ENCODE assay signal across 15 cellular contexts in the genomic region with DNA sequence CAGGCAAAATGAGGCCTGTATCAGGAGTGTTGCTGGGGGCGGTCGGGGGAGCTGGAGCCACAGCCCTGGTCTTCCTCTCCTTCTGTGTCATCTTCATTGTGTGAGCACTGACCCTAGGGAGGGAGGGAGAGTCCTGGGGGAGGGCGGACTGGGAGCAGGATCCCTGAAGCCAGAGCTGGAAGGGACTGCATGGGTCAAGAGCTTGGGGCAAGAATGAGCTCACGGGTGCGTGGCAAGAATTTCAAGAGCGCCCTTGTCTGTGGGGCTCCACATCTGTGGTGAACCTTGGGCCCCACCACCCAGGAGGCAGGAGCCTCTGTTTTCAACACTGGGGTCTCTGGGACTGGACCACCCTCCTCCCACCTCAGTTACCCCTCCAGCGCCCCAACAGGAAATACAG. TPM values are rescaled to one million over a fixed set of nuclear protein-coding genes. Genes with fewer than 3 reads are reported as not detected.
DNase-seq lines count a peak whose midpoint lies in the region; ATAC-seq and TF ChIP-seq lines count a peak whose summit lies in the region.
"Had no signal": no experiment of that assay in that cellular context is flagged by ENCODE, and none has a peak within 500 bp of the region (broad histone marks: within the 10 kb centered on the region; RNA-seq: fewer than 3 reads in every experiment).

No MANE protein-coding gene starts in this region.

- no peak for DNase-seq in natural killer cell
- DNase-seq in natural killer cell treated with Interleukin-12 subunit alpha and Interleukin-12 subunit beta and Interleukin-15 and Interleukin-18, amount 100 ng/mL, for 72 hours (ENCODE audit: low spot score): no peak
- peak; percentile 38 for DNase-seq in ecto neural progenitor cell (ENCODE audit: low spot score)
- DNase-seq in mesenteric fat pad (ENCODE audit: low spot score): peak; percentile 68
- no peak for DNase-seq in SHP77 (lab: John Stamatoyannopoulos, UW)
- no peak for DNase-seq in COLO829 (ENCODE audit: low spot score)
- DNase-seq: Caco-2; CD8-positive, alpha-beta T cell; DMS53; GF-D8; HCEC 1CT; HFFc6 had no signal

- intact Hi-C loops in natural killer cell (cut with micrococcal nuclease): loop anchor here (5.0 kb wide), 1 partner anchor 34 kb away; no protein-coding TSS in a partner anchor

- peaks cover 10% of the 10 kb centered on the region for H3K36me3 Mint-ChIP-seq in natural killer cell
- peaks cover 21% of the 10 kb centered on the region for H3K36me3 Mint-ChIP-seq in natural killer cell treated with Interleukin-12 subunit alpha and Interleukin-12 subunit beta and Interleukin-15 and Interleukin-18, amount 100 ng/mL, for 72 hours
- H3K36me3 Mint-ChIP-seq: CD8-positive, alpha-beta T cell had no signal

- H3K4me3 Mint-ChIP-seq in natural killer cell: peak overlapping the region; percentile 85
- no peak overlapping the region for H3K4me3 Mint-ChIP-seq in natural killer cell treated with Interleukin-12 subunit alpha and Interleukin-12 subunit beta and Interleukin-15 and Interleukin-18, amount 100 ng/mL, for 72 hours
- H3K4me3 Mint-ChIP-seq: B cell; CD8-positive, alpha-beta T cell; HFFc6 had no signal

- H3K4me1 Mint-ChIP-seq in natural killer cell: peaks cover 80 to 97% of the 10 kb centered on the region in 2 donors
- peaks cover 64 to 67% of the 10 kb centered on the region in 2 donors for H3K4me1 Mint-ChIP-seq in natural killer cell treated with Interleukin-12 subunit alpha and Interleukin-12 subunit beta and Interleukin-15 and Interleukin-18, amount 100 ng/mL, for 72 hours (ENCODE audit: low read depth in 2 of 2)

- peak overlapping the region; percentile 93 to 94 for H3K27ac Mint-ChIP-seq in natural killer cell
- H3K27ac Mint-ChIP-seq in natural killer cell treated with Interleukin-12 subunit alpha and Interleukin-12 subunit beta and Interleukin-15 and Interleukin-18, amount 100 ng/mL, for 72 hours: peak overlapping the region in 1 of 2 donors; percentile 64
- H3K27ac Mint-ChIP-seq: B cell, HFFc6 had no signal

- no peaks in the 10 kb centered on the region for H3K9me3 Mint-ChIP-seq in natural killer cell
- H3K9me3 Mint-ChIP-seq in natural killer cell treated with Interleukin-12 subunit alpha and Interleukin-12 subunit beta and Interleukin-15 and Interleukin-18, amount 100 ng/mL, for 72 hours: no peaks in the 10 kb centered on the region
- H3K9me3 Mint-ChIP-seq: CD8-positive, alpha-beta T cell had no signal

- H3K27me3 Mint-ChIP-seq in natural killer cell (ENCODE audit: low read depth in 2 of 2): no peaks in the 10 kb centered on the region
- H3K27me3 Mint-ChIP-seq in natural killer cell treated with Interleukin-12 subunit alpha and Interleukin-12 subunit beta and Interleukin-15 and Interleukin-18, amount 100 ng/mL, for 72 hours: no peaks in the 10 kb centered on the region

- TF ChIP-seq CTCF in natural killer cell (IDR thresholded peaks at IDR 0.05): no peak

- ATAC-seq in natural killer cell (no peak), GM18867 (IDR thresholded peaks at IDR 0.05; ENCODE audit: unreplicated experiment) (no peak)
- no peak for ATAC-seq in natural killer cell treated with Interleukin-12 subunit alpha and Interleukin-12 subunit beta and Interleukin-15 and Interleukin-18, amount 100 ng/mL, for 72 hours
- ATAC-seq: CD8-positive, alpha-beta T cell had no signal

RNA-seq across cellular contexts. Expression of gene SIGLEC7, which starts 4.7 kb away (rescaled TPM):
- 10 to 100 TPM; 48.6 to 56.0 (median 49.5) TPM for total RNA-seq in natural killer cell
- total RNA-seq in natural killer cell treated with Interleukin-12 subunit alpha and Interleukin-12 subunit beta and Interleukin-15 and Interleukin-18, amount 100 ng/mL, for 72 hours: 1 to 10 TPM; 7.9 to 8.7 TPM
- 8.1 TPM for total RNA-seq in mesenteric fat pad
- total RNA-seq: B cell; Caco-2; CD8-positive, alpha-beta T cell; H4; HFFc6 had no signal

RNA-seq across cellular contexts. Expression of gene SIGLEC9, which starts 22.0 kb away (rescaled TPM):
- total RNA-seq in natural killer cell: 10 to 100 TPM; 13.0 to 15.3 (median 13.8) TPM
- 1 to 10 TPM in 1 of 2 donors, under 1 TPM in 1; 0.69 to 1.1 TPM for total RNA-seq in natural killer cell treated with Interleukin-12 subunit alpha and Interleukin-12 subunit beta and Interleukin-15 and Interleukin-18, amount 100 ng/mL, for 72 hours
- 19.0 TPM for total RNA-seq in mesenteric fat pad
- total RNA-seq: B cell, Caco-2, H4, HFFc6 had no signal

RNA-seq across cellular contexts. Expression of gene CTU1, which starts 38.5 kb away (rescaled TPM):
- total RNA-seq in natural killer cell (1 to 10 TPM; 2.5 to 6.5 (median 3.8) TPM), mesenteric fat pad (10.0 TPM)
- total RNA-seq in natural killer cell treated with Interleukin-12 subunit alpha and Interleukin-12 subunit beta and Interleukin-15 and Interleukin-18, amount 100 ng/mL, for 72 hours: 10 to 100 TPM in 1 of 2 donors, 1 to 10 TPM in 1; 8.1 to 15.4 TPM

Comparison
In these comparisons a context has a peak if more than half of its experiments do, and no peak if none do; other contexts are left out.
1. DNase-seq: peak in ecto neural progenitor cell (single experiment) and mesenteric fat pad (single experiment); none in natural killer cell (single experiment), natural killer cell treated with Interleukin-12 subunit alpha and Interleukin-12 subunit beta and Interleukin-15 and Interleukin-18, amount 100 ng/mL, for 72 hours (single experiment), SHP77 (0 of 2) and COLO829 (single experiment).